Comparison of ENCODE assay signal across 13 cellular contexts in genomic region chr5:176166427-176166826, GRCh38.
DNase-seq lines count a peak whose midpoint lies in the region; TF ChIP-seq lines count a peak whose summit lies in the region.
"Had no signal": no experiment of that assay in that cellular context is flagged by ENCODE, and none has a peak within 500 bp of the region (broad histone marks: within the 10 kb centered on the region; RNA-seq: fewer than 3 reads in every experiment).

No MANE protein-coding gene starts in this region.

- POLR2A ChIA-PET in RWPE1 (lab: Yijun Ruan, JAX; ENCODE audit: low non-redundant PET), result no interaction called here

- H3K9me3 ChIP-seq in ovary, result no peaks in the 10 kb centered on the region

- peaks cover 3% of the 10 kb centered on the region for H3K4me1 ChIP-seq in ovary (ENCODE audit: insufficient read depth)

- TF ChIP-seq CTCF in RWPE1 (conservative IDR thresholded peaks at IDR 0.05; ENCODE audit: low read depth) (no peak), fibroblast of mammary gland (conservative IDR thresholded peaks at IDR 0.05; ENCODE audit: control insufficient read depth, insufficient read depth, low read depth, low read length) (no peak), ovary (IDR thresholded peaks at IDR 0.05) (no peak)

- H3K27ac ChIP-seq in RWPE1 (no peak overlapping the region), ovary (no peak overlapping the region)

- peak; percentile 25 for DNase-seq in DMS53 treated with DMSO at 0.1 percent for 48 hours (lab: John Stamatoyannopoulos, UW; ENCODE audit: unreplicated experiment)
- peak; percentile 74 for DNase-seq in HS-5 (ENCODE audit: low read depth)
- DNase-seq in RWPE1 (ENCODE audit: low spot score), result peak; percentile 69
- DNase-seq in fibroblast of mammary gland (ENCODE audit: low read depth), result peak; percentile 41
- DNase-seq in ovary, result no peak
- no peak for DNase-seq in ACHN
- no peak for DNase-seq in SIG-M5 (lab: John Stamatoyannopoulos, UW)
- DNase-seq in KBM-7, result no peak
- DNase-seq: CD8-positive, alpha-beta memory T cell; H7; NCI-H1930; NCI-H510A treated with DMSO at 0.1 percent for 48 hours had no signal

- H3K36me3 ChIP-seq in ovary, result no peaks in the 10 kb centered on the region

- TF ChIP-seq EP300 in ovary (IDR thresholded peaks at IDR 0.05), result no peak

- CTCF ChIA-PET in RWPE1 (lab: Yijun Ruan, JAX), result no interaction called here

- in situ Hi-C loops in ACHN (cut with HindIII; ENCODE audit: low pct_ligation_motif_present, low pct_unique_long_range_greater_than_20kb, low sequenced_read_pairs), result no loop called here
- in situ Hi-C loops in KBM-7 (cut with MboI; ENCODE audit: low pct_unique_long_range_greater_than_20kb, low sequenced_read_pairs), result no loop called here

- no peaks in the 10 kb centered on the region for H3K27me3 ChIP-seq in ovary

- H3K4me3 ChIP-seq in fibroblast of mammary gland (ENCODE audit: control insufficient read depth, low read depth, low read length), result no peak overlapping the region
- H3K4me3 ChIP-seq in ovary, result no peak overlapping the region
- H3K4me3 ChIP-seq: K562 had no signal

- intact Hi-C loops in ovary (cut with DNase I), result no loop called here

- TF ChIP-seq POLR2A in ovary (IDR thresholded peaks at IDR 0.05), result no peak

- WGBS in ovary, 3 donors, result 88 to 89% (median 89%) methylated on average over 4 of the region's 4 CpGs

Comparison
In these comparisons a context has a peak if more than half of its experiments do, and no peak if none do; other contexts are left out.
1. DNase-seq: peak in DMS53 treated with DMSO at 0.1 percent for 48 hours (single experiment), HS-5 (single experiment), RWPE1 (single experiment) and fibroblast of mammary gland (single experiment); none in ovary (0 of 5), ACHN (single experiment), SIG-M5 (single experiment) and KBM-7 (single experiment).